ENCODE assay signal across 18 cellular contexts in genomic region chr1:26315874-26316850, GRCh38. TPM values are rescaled to one million over a fixed set of nuclear protein-coding genes. Genes with fewer than 3 reads are reported as not detected.
DNase-seq lines count a peak whose midpoint lies in the region; ATAC-seq and TF ChIP-seq lines count a peak whose summit lies in the region.
"Had no signal": no experiment of that assay in that cellular context is flagged by ENCODE, and none has a peak within 500 bp of the region (broad histone marks: within the 10 kb centered on the region; RNA-seq: fewer than 3 reads in every experiment).

No MANE protein-coding gene starts in this region.

- POLR2A ChIA-PET in activated CD4-positive, alpha-beta T cell treated with anti-CD3 and anti-CD28 coated beads for 36 hours (lab: Charles Lee) = interaction anchor here (0.6 to 3.6 kb wide), 2 partner anchors 8 to 145 kb away, joined by 3 to 25 read pairs; partner anchors contain the start of gene UBXN11

- H3K9me3 ChIP-seq in Karpas-422 (ENCODE audit: low read length) (no peaks in the 10 kb centered on the region), spleen (no peaks in the 10 kb centered on the region)
- H3K9me3 ChIP-seq: thoracic aorta had no signal

- no peaks in the 10 kb centered on the region for H4K20me1 ChIP-seq in Karpas-422 (ENCODE audit: insufficient read depth, low read depth, low read length)

- peak overlapping the region; percentile 89 for H3K4me2 ChIP-seq in Karpas-422 (ENCODE audit: low read depth, low read length, poor library complexity, severe bottlenecking)

- H3K4me1 ChIP-seq in Karpas-422 (ENCODE audit: low read length) (peaks cover 69% of the 10 kb centered on the region), spleen (peaks cover 23 to 87% (median 73%) of the 10 kb centered on the region in 6 donors)

- 68 to 73% (median 71%) methylated on average over 8 of the region's 8 CpGs for WGBS in spleen, 5 donors

- intact Hi-C loops in activated CD4-positive, alpha-beta T cell treated with anti-CD3 and anti-CD28 coated beads for 36 hours (cut with DNase I, micrococcal nuclease) = loop anchor here in 1 of 2 experiments (5.0 kb wide), 1 partner anchor 279 kb away; no protein-coding TSS in a partner anchor
- intact Hi-C loops in spleen (cut with DNase I; ENCODE audit: low total_unique reads) = no loop called here

- H3K27me3 Mint-ChIP-seq in activated CD4-positive, alpha-beta T cell treated with anti-CD3 and anti-CD28 coated beads for 36 hours = no peaks in the 10 kb centered on the region
- H3K27me3 Mint-ChIP-seq in activated naive CD8-positive, alpha-beta T cell treated with anti-CD3 and anti-CD28 coated beads, Interleukin-2, amount 50 U/mL, for 24 hours = no peaks in the 10 kb centered on the region

- CTCF ChIA-PET in activated CD4-positive, alpha-beta T cell treated with anti-CD3 and anti-CD28 coated beads for 36 hours (lab: Charles Lee) = interaction anchor here (0.7 to 12.7 kb wide), 3 partner anchors 7 to 282 kb away, joined by 4 to 399 read pairs (median 87); partner anchors contain the start of genes SH3BGRL3 and UBXN11

- no peak for TF ChIP-seq POLR2A in spleen (IDR thresholded peaks at IDR 0.05)

- no peak for DNase-seq in activated CD4-positive, alpha-beta T cell treated with anti-CD3 and anti-CD28 coated beads for 36 hours
- DNase-seq in activated CD4-positive, alpha-beta T cell treated with anti-CD3 and anti-CD28 coated beads, Interleukin-2, amount 50 U/mL, for 48 hours = no peak
- DNase-seq in Karpas-422 = peak; percentile 54
- no peak for DNase-seq in activated naive CD8-positive, alpha-beta T cell treated with anti-CD3 and anti-CD28 coated beads, Interleukin-2, amount 50 U/mL, for 24 hours
- DNase-seq in spleen = no peak
- no peak for DNase-seq in NCI-H1694 (lab: John Stamatoyannopoulos, UW)
- DNase-seq in DMS 273 (lab: John Stamatoyannopoulos, UW; ENCODE audit: unreplicated experiment) = no peak
- DNase-seq: activated effector memory CD4-positive, alpha-beta T cell treated with Interleukin-2 at 50 U/mL for 16 hours; cerebellar nuclear complex; GOT3; NCI-H510A treated with DMSO at 0.1 percent for 48 hours had no signal

- H3K36me3 ChIP-seq in Karpas-422 (ENCODE audit: insufficient read depth, low read length) (no peaks in the 10 kb centered on the region), spleen (peaks cover 0 to 15% (median under 1%) of the 10 kb centered on the region in 6 donors)
- H3K36me3 ChIP-seq: thoracic aorta had no signal

- H2AFZ ChIP-seq in Karpas-422 (ENCODE audit: low read length) = no peak overlapping the region

- no peak for ATAC-seq in activated CD4-positive, alpha-beta T cell treated with anti-CD3 and anti-CD28 coated beads for 36 hours
- no peak for ATAC-seq in activated naive CD8-positive, alpha-beta T cell treated with anti-CD3 and anti-CD28 coated beads, Interleukin-2, amount 50 U/mL, for 24 hours
- ATAC-seq in HG03521 (IDR thresholded peaks at IDR 0.05; ENCODE audit: unreplicated experiment) = no peak

- H3K4me3 ChIP-seq in Karpas-422 (ENCODE audit: low read length) = peak overlapping the region; percentile 37; the same call in 1 of the 2 replicates
- peak overlapping the region in 2 of 8 donors; percentile 73 to 85 for H3K4me3 ChIP-seq in spleen
- H3K4me3 ChIP-seq: thoracic aorta had no signal

- H3K27me3 ChIP-seq in Karpas-422 (ENCODE audit: low read length) (no peaks in the 10 kb centered on the region), spleen (replicated peaks in 1 of 7) (no peaks in the 10 kb centered on the region)

- H3K36me3 Mint-ChIP-seq in activated CD4-positive, alpha-beta T cell treated with anti-CD3 and anti-CD28 coated beads for 36 hours (ENCODE audit: low read depth) = peaks cover 17% of the 10 kb centered on the region
- peaks cover 11% of the 10 kb centered on the region for H3K36me3 Mint-ChIP-seq in activated naive CD8-positive, alpha-beta T cell treated with anti-CD3 and anti-CD28 coated beads, Interleukin-2, amount 50 U/mL, for 24 hours (ENCODE audit: low read depth)

- H3K27ac ChIP-seq in Karpas-422 (ENCODE audit: low read length) (peak overlapping the region; percentile 87), spleen (peak overlapping the region; percentile 51 to 92 (median 84))
- H3K27ac ChIP-seq: thoracic aorta had no signal

- peak overlapping the region; percentile 17 for H3K4me3 Mint-ChIP-seq in activated CD4-positive, alpha-beta T cell treated with anti-CD3 and anti-CD28 coated beads for 36 hours
- H3K4me3 Mint-ChIP-seq in activated naive CD8-positive, alpha-beta T cell treated with anti-CD3 and anti-CD28 coated beads, Interleukin-2, amount 50 U/mL, for 24 hours = peak overlapping the region; percentile 21
- H3K4me3 Mint-ChIP-seq: neural crest cell had no signal

- no peak for TF ChIP-seq CTCF in spleen (IDR thresholded peaks at IDR 0.05 in 8 of 11, conservative IDR thresholded peaks at IDR 0.05 in 3 of 11)

- peak overlapping the region; percentile 54 for H3K9ac ChIP-seq in Karpas-422 (ENCODE audit: low read length)

- H3K79me2 ChIP-seq in Karpas-422 (ENCODE audit: low read length) = peaks cover 10% of the 10 kb centered on the region

- H3K9me2 ChIP-seq in Karpas-422 (replicated peaks; ENCODE audit: insufficient read depth, low read length) = no peaks in the 10 kb centered on the region

- peak overlapping the region; percentile 70 for H3K27ac Mint-ChIP-seq in activated CD4-positive, alpha-beta T cell treated with anti-CD3 and anti-CD28 coated beads for 36 hours
- peak overlapping the region; percentile 81 for H3K27ac Mint-ChIP-seq in activated naive CD8-positive, alpha-beta T cell treated with anti-CD3 and anti-CD28 coated beads, Interleukin-2, amount 50 U/mL, for 24 hours

- peaks cover 62% of the 10 kb centered on the region for H3K4me1 Mint-ChIP-seq in activated CD4-positive, alpha-beta T cell treated with anti-CD3 and anti-CD28 coated beads for 36 hours
- H3K4me1 Mint-ChIP-seq in activated naive CD8-positive, alpha-beta T cell treated with anti-CD3 and anti-CD28 coated beads, Interleukin-2, amount 50 U/mL, for 24 hours = peaks cover 73% of the 10 kb centered on the region

- H3K9me3 Mint-ChIP-seq in activated CD4-positive, alpha-beta T cell treated with anti-CD3 and anti-CD28 coated beads for 36 hours (ENCODE audit: low read depth) = no peaks in the 10 kb centered on the region
- no peaks in the 10 kb centered on the region for H3K9me3 Mint-ChIP-seq in activated naive CD8-positive, alpha-beta T cell treated with anti-CD3 and anti-CD28 coated beads, Interleukin-2, amount 50 U/mL, for 24 hours
- H3K9me3 Mint-ChIP-seq: neural crest cell had no signal

RNA-seq across cellular contexts. Expression of gene CD52, which starts 1.6 kb away (rescaled TPM):
- 100 to 1,000 TPM; 216 to 217 TPM for total RNA-seq in activated CD4-positive, alpha-beta T cell treated with anti-CD3 and anti-CD28 coated beads for 36 hours
- total RNA-seq in Karpas-422 (2014; rRNA removed; shearing (Covaris generic); ENCODE audit: low replicate concordance) = 614 and 735 TPM in 2 replicates
- total RNA-seq in spleen = 100 to 1,000 TPM; 206 to 422 (median 301) TPM
- polyA plus RNA-seq in spleen = 1,000 to 10,000 TPM; 2,248 to 3,726 (median 2,540) TPM
- total RNA-seq: epithelial cell of proximal tubule, HT1080, neural crest cell, RPMI7951, skeletal muscle tissue had no signal

RNA-seq across cellular contexts. Expression of gene UBXN11, which starts 9.7 kb away (rescaled TPM):
- total RNA-seq in activated CD4-positive, alpha-beta T cell treated with anti-CD3 and anti-CD28 coated beads for 36 hours = 10 to 100 TPM; 19.4 to 22.2 TPM
- 20.7 and 56.0 TPM in 2 replicates for total RNA-seq in Karpas-422 (2014; rRNA removed; shearing (Covaris generic); ENCODE audit: low replicate concordance)
- 10 to 100 TPM; 25.1 to 67.1 (median 48.0) TPM for total RNA-seq in spleen
- polyA plus RNA-seq in spleen = 10 to 100 TPM; 26.6 to 67.8 (median 66.1) TPM

RNA-seq across cellular contexts. Expression of gene SH3BGRL3, which starts 36.3 kb away (rescaled TPM):
- total RNA-seq in activated CD4-positive, alpha-beta T cell treated with anti-CD3 and anti-CD28 coated beads for 36 hours = 100 to 1,000 TPM; 267 to 381 TPM
- total RNA-seq in Karpas-422 (2014; rRNA removed; shearing (Covaris generic); ENCODE audit: low replicate concordance) = 108 and 143 TPM in 2 replicates
- 100 to 1,000 TPM; 139 to 261 (median 233) TPM for total RNA-seq in spleen
- 100 to 1,000 TPM; 249 to 319 (median 286) TPM for polyA plus RNA-seq in spleen

RNA-seq across cellular contexts. Expression of gene CRYBG2, which starts 37.8 kb away (rescaled TPM):
- total RNA-seq in activated CD4-positive, alpha-beta T cell treated with anti-CD3 and anti-CD28 coated beads for 36 hours = 1 to 10 TPM; 1.5 to 1.6 TPM
- 1.3 TPM in 1 of 2 replicates, not detected in the other for total RNA-seq in Karpas-422 (2014; rRNA removed; shearing (Covaris generic); ENCODE audit: low replicate concordance)
- total RNA-seq in spleen = 1 to 10 TPM in 1 of 7 donors, under 1 TPM in 1, not detected in 5; 0.87 to 1.1 TPM
- 1 to 10 TPM; 1.2 to 3.4 (median 1.5) TPM for polyA plus RNA-seq in spleen
- total RNA-seq: RPMI7951, skeletal muscle tissue, thoracic aorta had no signal

RNA-seq across cellular contexts. Expression of gene ZNF683, which starts 56.4 kb away (rescaled TPM):
- total RNA-seq in activated CD4-positive, alpha-beta T cell treated with anti-CD3 and anti-CD28 coated beads for 36 hours = not detected
- total RNA-seq in Karpas-422 (2014; rRNA removed; shearing (Covaris generic); ENCODE audit: low replicate concordance) = not detected in 2 replicates
- under 1 TPM in 5 of 7 donors, not detected in 2; 0.17 to 0.74 (median 0.49) TPM for total RNA-seq in spleen
- polyA plus RNA-seq in spleen = 1 to 10 TPM in 1 of 3 donors, under 1 TPM in 2; 0.38 to 1.5 (median 0.83) TPM
- total RNA-seq: epithelial cell of proximal tubule, HT1080, neural crest cell, RPMI7951, skeletal muscle tissue, thoracic aorta had no signal
